ENCODE assay signal across 20 cellular contexts in genomic region chr11:70504246-70505020, GRCh38.
A peak's percentile ranks its signal among the peaks of the same experiment; 100 is the strongest.
DNase-seq lines count a peak whose midpoint lies in the region; ATAC-seq, FAIRE-seq and TF ChIP-seq lines count a peak whose summit lies in the region.
"Had no signal": no experiment of that assay in that cellular context is flagged by ENCODE, and none has a peak within 500 bp of the region (broad histone marks: within the 10 kb centered on the region; RNA-seq: fewer than 3 reads in every experiment).

No MANE protein-coding gene starts in this region.

- no peak overlapping the region for H3K27ac Mint-ChIP-seq in chondrocyte (ENCODE audit: unreplicated experiment)
- H3K27ac Mint-ChIP-seq: activated T-helper 17 cell treated with anti-CD3 and anti-CD28 coated beads, Interleukin-2, amount 50 U/mL, for 72 hours; stimulated activated memory B cell treated with anti-CD40 and anti-IgM and Interleukin-4, amounts not matched to agents 10 μg/mL and 1 μg/mL and 100 μg/mL, for 72 hours had no signal

- H4K20me1 ChIP-seq in HepG2 (ENCODE audit: insufficient read depth, low read length) (0 out of 2 replicates have a peak, but pooled peaks cover 9% of the 10 kb centered on the region), mammary epithelial cell (ENCODE audit: insufficient read depth, low read length) (no peaks in the 10 kb centered on the region)

- H2AFZ ChIP-seq in HepG2 (ENCODE audit: low read length): no peak overlapping the region
- no peak overlapping the region for H2AFZ ChIP-seq in mammary epithelial cell (ENCODE audit: low read depth, low read length)
- H2AFZ ChIP-seq: PC-9 had no signal

- CTCF ChIA-PET in HepG2 (lab: Yijun Ruan, JAX; ENCODE audit: low intra/inter-chr PET ratio, low total read pairs): interaction anchor here (1.0 kb wide), 1 partner anchor 251 kb away, joined by 3 read pairs; no protein-coding TSS in a partner anchor
- CTCF ChIA-PET in mammary epithelial cell (lab: Charles Lee; ENCODE audit: low non-redundant PET): no interaction called here

- H3K9me3 ChIP-seq in right lobe of liver: no peaks in the 10 kb centered on the region
- H3K9me3 ChIP-seq in HepG2 (ENCODE audit: low read length): no peaks in the 10 kb centered on the region
- H3K9me3 ChIP-seq in mucosa of descending colon: no peaks in the 10 kb centered on the region
- H3K9me3 ChIP-seq in upper lobe of right lung: no peaks in the 10 kb centered on the region
- no peaks in the 10 kb centered on the region for H3K9me3 ChIP-seq in mammary epithelial cell (replicated peaks; ENCODE audit: insufficient read depth, low read length)
- H3K9me3 ChIP-seq: ascending aorta, neutrophil, thoracic aorta had no signal

- no peaks in the 10 kb centered on the region for H3K79me2 ChIP-seq in HepG2 (ENCODE audit: insufficient read depth, low read length)
- H3K79me2 ChIP-seq in mammary epithelial cell (ENCODE audit: insufficient read depth, low read length): no peaks in the 10 kb centered on the region

- WGBS in right lobe of liver (ENCODE audit: insufficient coverage, low coverage, low lambda C conversion rate, missing lambda C conversion rate): 92% methylated on average over 13 of the region's 19 CpGs
- 95% methylated on average over 13 of the region's 19 CpGs for WGBS in HepG2 (ENCODE audit: low lambda C conversion rate)
- 97% methylated on average over 11 of the region's 19 CpGs for WGBS in mammary epithelial cell (ENCODE audit: low coverage, missing lambda C conversion rate)

- H3K4me3 Mint-ChIP-seq in chondrocyte (ENCODE audit: unreplicated experiment): no peak overlapping the region
- H3K4me3 Mint-ChIP-seq: activated T-helper 17 cell treated with anti-CD3 and anti-CD28 coated beads, Interleukin-2, amount 50 U/mL, for 72 hours; stimulated activated memory B cell treated with anti-CD40 and anti-IgM and Interleukin-4, amounts not matched to agents 10 μg/mL and 1 μg/mL and 100 μg/mL, for 72 hours had no signal

- H3K9me3 Mint-ChIP-seq in chondrocyte (ENCODE audit: low read depth): no peaks in the 10 kb centered on the region
- H3K9me3 Mint-ChIP-seq: activated naive CD4-positive, alpha-beta T cell treated with anti-CD3 and anti-CD28 coated beads, Interleukin-2, amount 50 U/mL, for 72 hours; activated T-helper 17 cell treated with anti-CD3 and anti-CD28 coated beads, Interleukin-2, amount 50 U/mL, for 72 hours; stimulated activated memory B cell treated with anti-CD40 and anti-IgM and Interleukin-4, amounts not matched to agents 10 μg/mL and 1 μg/mL and 100 μg/mL, for 72 hours had no signal

- H3K36me3 ChIP-seq in right lobe of liver: no peaks in the 10 kb centered on the region
- H3K36me3 ChIP-seq in HepG2 (replicated peaks in 1 of 2; ENCODE audit: control insufficient read depth in 1 of 2, insufficient read depth in 2 of 2, low read length in 2 of 2): peaks cover 6 to 22% of the 10 kb centered on the region in 2 experiments; a peak in 4 of 5 replicates
- no peaks in the 10 kb centered on the region for H3K36me3 ChIP-seq in mucosa of descending colon (ENCODE audit: low read depth)
- H3K36me3 ChIP-seq in upper lobe of right lung: no peaks in the 10 kb centered on the region
- H3K36me3 ChIP-seq in mammary epithelial cell (ENCODE audit: insufficient read depth, low read length): no peaks in the 10 kb centered on the region
- H3K36me3 ChIP-seq: ascending aorta, neutrophil, thoracic aorta had no signal

- H3K4me2 ChIP-seq in HepG2 (ENCODE audit: low read depth, low read length): no peak overlapping the region
- no peak overlapping the region for H3K4me2 ChIP-seq in mammary epithelial cell (ENCODE audit: insufficient read depth, low read depth, low read length)
- H3K4me2 ChIP-seq: PC-9 had no signal

- no peak for TF ChIP-seq POLR2A in right lobe of liver (IDR thresholded peaks at IDR 0.05)
- no peak for TF ChIP-seq POLR2A in HepG2 (IDR thresholded peaks at IDR 0.05; ENCODE audit: insufficient read depth in 1 of 2, low read depth in 2 of 2, low read length in 2 of 2)

- no peak for FAIRE-seq in HepG2 (lab: Jason Lieb, UNC)

- intact Hi-C loops in right lobe of liver (cut with DNase I): no loop called here
- intact Hi-C loops in HepG2 (cut with micrococcal nuclease; ENCODE audit: unreplicated experiment): no loop called here
- intact Hi-C loops in mucosa of descending colon (cut with DNase I, micrococcal nuclease): no loop called here
- intact Hi-C loops in upper lobe of right lung (cut with DNase I): no loop called here
- intact Hi-C loops in mammary epithelial cell (cut with micrococcal nuclease): no loop called here

- TF ChIP-seq EP300 in HepG2 (IDR thresholded peaks at IDR 0.05; ENCODE audit: low read depth in 2 of 2, low read length in 2 of 2) (no peak), HepG2 (CRISPR knock-in tag; IDR thresholded peaks at IDR 0.05; ENCODE audit: borderline replicate concordance) (no peak)

- H3K4me1 Mint-ChIP-seq in chondrocyte (ENCODE audit: low read depth): no peaks in the 10 kb centered on the region
- H3K4me1 Mint-ChIP-seq: activated T-helper 17 cell treated with anti-CD3 and anti-CD28 coated beads, Interleukin-2, amount 50 U/mL, for 72 hours; stimulated activated memory B cell treated with anti-CD40 and anti-IgM and Interleukin-4, amounts not matched to agents 10 μg/mL and 1 μg/mL and 100 μg/mL, for 72 hours had no signal

- BruUV-seq in HepG2 (replicated peaks; lab: Mats Ljungman, UMichigan) (no TSS peak), mammary epithelial cell (replicated peaks; lab: Mats Ljungman, UMichigan) (no TSS peak)

- in situ Hi-C loops in HepG2 (cut with HindIII; ENCODE audit: extremely low pct_ligation_motif_present, low pct_unique_long_range_greater_than_20kb) (no loop called here), mammary epithelial cell (cut with MboI; ENCODE audit: low sequenced_read_pairs in 2 of 2) (no loop called here)

- no peak for TF ChIP-seq CTCF in right lobe of liver (IDR thresholded peaks at IDR 0.05)
- no peak for TF ChIP-seq CTCF in HepG2 (CRISPR knock-in tag; IDR thresholded peaks at IDR 0.05)
- no peak for TF ChIP-seq CTCF in chondrocyte (IDR thresholded peaks at IDR 0.05)
- TF ChIP-seq CTCF in mucosa of descending colon (IDR thresholded peaks at IDR 0.05): no peak
- TF ChIP-seq CTCF in upper lobe of right lung (IDR thresholded peaks at IDR 0.05): no peak
- TF ChIP-seq CTCF in mammary epithelial cell (conservative IDR thresholded peaks at IDR 0.05 in 1 of 2, IDR thresholded peaks at IDR 0.05 in 1 of 2; ENCODE audit: extremely low read depth in 1 of 2, insufficient read depth in 1 of 2, low read depth in 1 of 2, low read length in 2 of 2): no peak

- H3K4me3 ChIP-seq in right lobe of liver (no peak overlapping the region), HepG2 (replicated peaks in 1 of 3; ENCODE audit: insufficient read depth in 1 of 3, low read depth in 2 of 3, low read length in 3 of 3) (no peak overlapping the region), mucosa of descending colon (no peak overlapping the region), upper lobe of right lung (no peak overlapping the region), mammary epithelial cell (replicated peaks in 1 of 3; ENCODE audit: insufficient read depth in 1 of 3, low read depth in 2 of 3, low read length in 3 of 3) (no peak overlapping the region)
- H3K4me3 ChIP-seq: ascending aorta, PC-9, thoracic aorta had no signal

- no peak for TF ChIP-seq RAD21 in HepG2 (CRISPR knock-in tag; IDR thresholded peaks at IDR 0.05)

- ATAC-seq in right lobe of liver (no peak), HepG2 (no peak), mucosa of descending colon (no peak), upper lobe of right lung (no peak)
- ATAC-seq: activated naive CD4-positive, alpha-beta T cell treated with anti-CD3 and anti-CD28 coated beads, Interleukin-2, amount 50 U/mL, for 72 hours; activated T-helper 17 cell treated with anti-CD3 and anti-CD28 coated beads, Interleukin-2, amount 50 U/mL, for 72 hours; foreskin keratinocyte; stimulated activated memory B cell treated with anti-CD40 and anti-IgM and Interleukin-4, amounts not matched to agents 10 μg/mL and 1 μg/mL and 100 μg/mL, for 72 hours had no signal

- DNase-seq in right lobe of liver (peak in 2 of 3 donors; percentile 11 to 33), HepG2 (ENCODE audit: low spot score) (no peak), chondrocyte (ENCODE audit: low spot score) (peak; percentile 79), mucosa of descending colon (peak in 2 of 3 donors; percentile 20 to 32), upper lobe of right lung (peak; percentile 38), mammary epithelial cell (no peak), occipital lobe (lab: John Stamatoyannopoulos, UW) (no peak)
- DNase-seq in activated CD8-positive, alpha-beta memory T cell treated with anti-CD3 and anti-CD28 coated beads, Interleukin-2, amount 50 U/mL, for 4 hours: no peak
- DNase-seq: activated CD4-positive, alpha-beta T cell treated with anti-CD3 and anti-CD28 coated beads, Interleukin-2, amount 50 U/mL, for 48 hours; activated CD8-positive, alpha-beta memory T cell treated with anti-CD3 and anti-CD28 coated beads, Interleukin-2, amount 50 U/mL, for 48 hours; effector CD8-positive, alpha-beta T cell; foreskin keratinocyte; PC-9; stimulated activated CD4-positive, alpha-beta T cell treated with anti-CD3 and anti-CD28 coated beads, Interleukin-4, amount 100 ng/mL, for 1 hour had no signal

- H3K27me3 ChIP-seq in right lobe of liver (no peaks in the 10 kb centered on the region), HepG2 (ENCODE audit: control insufficient read depth in 1 of 2, insufficient read depth in 2 of 2, low read length in 2 of 2) (no peaks in the 10 kb centered on the region), upper lobe of right lung (no peaks in the 10 kb centered on the region), mammary epithelial cell (ENCODE audit: insufficient read depth, low read length) (no peaks in the 10 kb centered on the region)
- H3K27me3 ChIP-seq: ascending aorta, foreskin keratinocyte, neutrophil had no signal

- H3K36me3 Mint-ChIP-seq in chondrocyte (ENCODE audit: low read depth): no peaks in the 10 kb centered on the region
- H3K36me3 Mint-ChIP-seq: activated naive CD4-positive, alpha-beta T cell treated with anti-CD3 and anti-CD28 coated beads, Interleukin-2, amount 50 U/mL, for 72 hours; stimulated activated memory B cell treated with anti-CD40 and anti-IgM and Interleukin-4, amounts not matched to agents 10 μg/mL and 1 μg/mL and 100 μg/mL, for 72 hours had no signal

- H3K9ac ChIP-seq in HepG2 (ENCODE audit: insufficient read depth, low read depth, low read length) (no peak overlapping the region), mammary epithelial cell (ENCODE audit: insufficient read depth, low read length) (no peak overlapping the region)

- dilution Hi-C loops in mammary epithelial cell (cut with HindIII; ENCODE audit: low sequenced_read_pairs): loop anchor here (5.0 kb wide), 1 partner anchor 38 kb away; no protein-coding TSS in a partner anchor

- POLR2A ChIA-PET in HepG2 (lab: Yijun Ruan, JAX): no interaction called here

- H3K4me1 ChIP-seq in right lobe of liver: no peaks in the 10 kb centered on the region
- H3K4me1 ChIP-seq in HepG2 (ENCODE audit: insufficient read depth, low read length): no peaks in the 10 kb centered on the region
- H3K4me1 ChIP-seq in mucosa of descending colon (ENCODE audit: low read depth): no peaks in the 10 kb centered on the region
- no peaks in the 10 kb centered on the region for H3K4me1 ChIP-seq in upper lobe of right lung
- H3K4me1 ChIP-seq in mammary epithelial cell (ENCODE audit: insufficient read depth, low read length): no peaks in the 10 kb centered on the region
- H3K4me1 ChIP-seq: foreskin keratinocyte had no signal

- peaks cover 5% of the 10 kb centered on the region for H3K27me3 Mint-ChIP-seq in chondrocyte (ENCODE audit: low read depth)
- H3K27me3 Mint-ChIP-seq: activated T-helper 17 cell treated with anti-CD3 and anti-CD28 coated beads, Interleukin-2, amount 50 U/mL, for 72 hours had no signal

- H3K27ac ChIP-seq in right lobe of liver (no peak overlapping the region), HepG2 (ENCODE audit: extremely low read length, insufficient read depth, low read length) (no peak overlapping the region), upper lobe of right lung (no peak overlapping the region), mammary epithelial cell (ENCODE audit: insufficient read depth, low read depth, low read length) (no peak overlapping the region)
- H3K27ac ChIP-seq: ascending aorta, foreskin keratinocyte, neutrophil, PC-9, thoracic aorta had no signal

Comparison
In these comparisons a context has a peak if more than half of its experiments do, and no peak if none do; other contexts are left out.
1. DNase-seq: peak in right lobe of liver (2 of 3), chondrocyte (single experiment), mucosa of descending colon (2 of 3) and upper lobe of right lung (single experiment); none in HepG2 (single experiment), activated CD8-positive, alpha-beta memory T cell treated with anti-CD3 and anti-CD28 coated beads, Interleukin-2, amount 50 U/mL, for 4 hours (single experiment), mammary epithelial cell (single experiment) and occipital lobe (single experiment).